Comparison of ENCODE assay signal across 27 cellular contexts in the genomic region with DNA sequence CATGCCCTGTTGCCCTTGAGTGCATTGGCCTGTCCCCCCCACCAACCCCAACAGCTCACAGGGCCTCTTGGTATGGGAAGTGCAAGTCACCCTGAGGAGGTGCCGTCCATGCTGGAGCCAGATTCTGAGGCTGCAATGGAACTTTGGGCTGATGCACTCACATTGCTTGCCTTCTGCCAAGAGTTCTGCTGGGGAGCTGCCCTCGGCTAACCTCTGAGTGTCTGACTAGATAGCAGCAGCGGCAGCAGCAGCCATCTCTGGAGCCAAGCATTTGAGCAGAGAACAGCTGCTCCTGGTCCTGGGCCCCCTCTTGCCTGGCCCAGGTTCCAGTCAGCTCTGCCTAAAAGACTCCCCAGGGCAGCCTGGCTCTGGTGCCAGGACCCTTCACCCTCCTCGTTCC.
DNase-seq lines count a peak whose midpoint lies in the region; ATAC-seq and TF ChIP-seq lines count a peak whose summit lies in the region.
"Had no signal": no experiment of that assay in that cellular context is flagged by ENCODE, and none has a peak within 500 bp of the region (broad histone marks: within the 10 kb centered on the region; RNA-seq: fewer than 3 reads in every experiment).

No MANE protein-coding gene starts in this region.

- TF ChIP-seq CTCF in sigmoid colon (IDR thresholded peaks at IDR 0.05) (no peak), brain microvascular endothelial cell (IDR thresholded peaks at IDR 0.05; ENCODE audit: low read depth, low read length, missing control alignments) (no peak)

- H3K27me3 ChIP-seq in right cardiac atrium (ENCODE audit: control insufficient read depth, insufficient read depth), result no peaks in the 10 kb centered on the region
- H3K27me3 ChIP-seq in sigmoid colon, result no peaks in the 10 kb centered on the region
- no peaks in the 10 kb centered on the region for H3K27me3 ChIP-seq in H7 (ENCODE audit: control insufficient read depth, insufficient read depth, low read length)
- H3K27me3 ChIP-seq in brain microvascular endothelial cell (replicated peaks), result peaks cover 3% of the 10 kb centered on the region
- H3K27me3 ChIP-seq: upper lobe of left lung had no signal

- in situ Hi-C loops in brain microvascular endothelial cell (cut with HindIII; ENCODE audit: low pct_ligation_motif_present, low sequenced_read_pairs), result no loop called here

- H3K4me1 ChIP-seq in right cardiac atrium (ENCODE audit: control insufficient read depth, insufficient read depth, low read length) (peaks cover 13% of the 10 kb centered on the region), sigmoid colon (peaks cover 2 to 66% (median 47%) of the 10 kb centered on the region in 4 donors)

- H3K9me3 ChIP-seq in right cardiac atrium (ENCODE audit: control insufficient read depth, low read length) (no peaks in the 10 kb centered on the region), sigmoid colon (no peaks in the 10 kb centered on the region)
- H3K9me3 ChIP-seq: SK-N-SH, upper lobe of left lung had no signal

- ATAC-seq in right cardiac atrium, result peak; percentile 91 to 94
- no peak for ATAC-seq in GM18868 (IDR thresholded peaks at IDR 0.05; ENCODE audit: unreplicated experiment)
- ATAC-seq: activated CD8-positive, alpha-beta memory T cell treated with anti-CD3 and anti-CD28 coated beads, Interleukin-2, amount 10 ng/mL, durations not matched to agents 7 days and 5 days; activated naive CD4-positive, alpha-beta T cell treated with anti-CD3 and anti-CD28 coated beads, Interleukin-2, amount 50 U/mL, for 72 hours; effector memory CD8-positive, alpha-beta T cell; esophagus mucosa had no signal

- intact Hi-C loops in right cardiac atrium (cut with DNase I) (loop anchor here in 2 of 4 donors (5.0 to 10.0 kb wide), 2 partner anchors 61 to 208 kb away; a partner anchor contains a TSS), sigmoid colon (cut with DNase I) (no loop called here)

- DNase-seq in AG20443 (ENCODE audit: low spot score) (peak; percentile 60), right cardiac atrium (peak; percentile 70 to 92 (median 89)), sigmoid colon (peak; percentile 82), H7 (no peak), brain microvascular endothelial cell (no peak)
- no peak for DNase-seq in activated T-cell treated with anti-CD3 and anti-CD28 coated beads, Interleukin-2, amount 50 U/mL, for 48 hours
- DNase-seq: activated CD4-positive, alpha-beta T cell treated with anti-CD3 and anti-CD28 coated beads, Interleukin-2, amount 10 ng/mL, durations not matched to agents 24 days and 14 days; activated CD8-positive, alpha-beta memory T cell treated with anti-CD3 and anti-CD28 coated beads, Interleukin-2, amount 10 ng/mL, durations not matched to agents 7 days and 5 days; C1 segment of cervical spinal cord; effector memory CD8-positive, alpha-beta T cell; midbrain; NCI-H146; NCI-H2171 treated with DMSO at 0.1 percent for 48 hours; NCI-H526; nephron progenitor cell; SK-N-SH; small intestine; stimulated activated CD4-positive, alpha-beta T cell treated with anti-CD3 and anti-CD28 coated beads, Interleukin-2, amount 100 ng/mL, for 24 hours; stimulated activated naive CD4-positive, alpha-beta T cell; upper lobe of left lung had no signal

- H3K4me3 ChIP-seq in right cardiac atrium (ENCODE audit: low read length), result no peak overlapping the region
- no peak overlapping the region for H3K4me3 ChIP-seq in sigmoid colon
- no peak overlapping the region for H3K4me3 ChIP-seq in H7 (ENCODE audit: insufficient read depth, low read depth, low read length)
- H3K4me3 ChIP-seq in brain microvascular endothelial cell (ENCODE audit: low read depth, low read length), result no peak overlapping the region
- H3K4me3 ChIP-seq: upper lobe of left lung had no signal

- H3K27ac ChIP-seq in angular gyrus (ENCODE audit: low read depth, low read length) (peak overlapping the region; percentile 83), right cardiac atrium (ENCODE audit: low read length) (peak overlapping the region; percentile 93), sigmoid colon (peak overlapping the region in 3 of 4 donors; percentile 65 to 91 (median 90)), brain microvascular endothelial cell (no peak overlapping the region)
- H3K27ac ChIP-seq: KMS-11, parathyroid adenoma, upper lobe of left lung, VCaP had no signal

- no peak for TF ChIP-seq POLR2A in sigmoid colon (IDR thresholded peaks at IDR 0.05)

- 24% methylated on average over 4 of the region's 4 CpGs for WGBS in right cardiac atrium
- WGBS in sigmoid colon, 2 donors, result 76 to 79% methylated on average over 4 of the region's 4 CpGs

- H3K36me3 ChIP-seq in sigmoid colon (no peaks in the 10 kb centered on the region), H7 (replicated peaks; ENCODE audit: control insufficient read depth, insufficient read depth, low read length) (no peaks in the 10 kb centered on the region), brain microvascular endothelial cell (replicated peaks) (no peaks in the 10 kb centered on the region)
- H3K36me3 ChIP-seq: upper lobe of left lung had no signal

- no peak for TF ChIP-seq EP300 in sigmoid colon (IDR thresholded peaks at IDR 0.05)

Comparison
In these comparisons a context has a peak if more than half of its experiments do, and no peak if none do; other contexts are left out.
1. DNase-seq: peak in AG20443 (single experiment), right cardiac atrium (3 of 3) and sigmoid colon (single experiment); none in H7 (single experiment), brain microvascular endothelial cell (single experiment) and activated T-cell treated with anti-CD3 and anti-CD28 coated beads, Interleukin-2, amount 50 U/mL, for 48 hours (0 of 2).